Comparison of ENCODE assay signal across 8 cellular contexts in the genomic region with DNA sequence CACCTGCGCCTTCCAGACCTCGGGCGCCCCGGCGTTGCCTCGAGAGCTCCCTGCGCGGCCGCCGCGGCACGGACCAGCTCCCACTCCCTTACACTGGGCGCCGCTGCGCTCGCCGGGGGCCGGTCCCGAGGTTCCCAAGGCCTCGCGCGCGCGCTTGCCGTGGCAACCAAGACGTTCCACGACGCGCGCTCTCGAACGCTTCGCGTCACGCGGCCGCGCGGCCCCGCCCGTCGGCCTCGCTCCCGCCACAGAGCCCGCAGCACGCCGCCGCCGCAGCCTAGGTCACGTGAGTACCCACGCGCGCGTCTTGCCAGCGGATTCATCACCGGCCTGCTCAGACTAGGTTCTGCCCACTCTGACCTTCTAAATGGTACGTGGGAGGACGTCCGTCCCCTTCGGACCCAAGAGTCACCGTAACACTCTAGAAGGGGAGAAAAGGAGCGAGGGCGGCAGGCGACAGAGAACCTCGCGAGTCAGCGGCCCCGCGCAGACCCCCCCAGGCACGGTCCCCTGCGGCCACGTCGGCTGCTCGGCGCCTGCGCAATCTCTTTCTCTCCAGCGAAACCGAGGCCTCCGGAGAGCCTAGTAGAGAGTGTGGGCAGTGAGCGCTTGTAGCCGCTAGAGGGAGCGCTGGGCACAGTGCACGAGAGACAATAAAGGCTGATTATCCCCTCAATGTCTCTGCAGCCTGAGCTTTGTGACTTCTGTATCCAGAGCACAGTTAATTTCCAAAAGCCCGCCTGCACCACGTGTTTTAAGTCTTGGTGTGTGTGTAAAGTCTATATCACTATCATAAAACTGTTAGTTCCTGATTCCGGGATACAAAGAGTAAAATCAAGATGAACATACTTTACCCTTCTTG. TPM values are rescaled to one million over a fixed set of nuclear protein-coding genes. Genes with fewer than 3 reads are reported as not detected.
DNase-seq lines count a peak whose midpoint lies in the region; ATAC-seq and TF ChIP-seq lines count a peak whose summit lies in the region.

A gene with protein sequence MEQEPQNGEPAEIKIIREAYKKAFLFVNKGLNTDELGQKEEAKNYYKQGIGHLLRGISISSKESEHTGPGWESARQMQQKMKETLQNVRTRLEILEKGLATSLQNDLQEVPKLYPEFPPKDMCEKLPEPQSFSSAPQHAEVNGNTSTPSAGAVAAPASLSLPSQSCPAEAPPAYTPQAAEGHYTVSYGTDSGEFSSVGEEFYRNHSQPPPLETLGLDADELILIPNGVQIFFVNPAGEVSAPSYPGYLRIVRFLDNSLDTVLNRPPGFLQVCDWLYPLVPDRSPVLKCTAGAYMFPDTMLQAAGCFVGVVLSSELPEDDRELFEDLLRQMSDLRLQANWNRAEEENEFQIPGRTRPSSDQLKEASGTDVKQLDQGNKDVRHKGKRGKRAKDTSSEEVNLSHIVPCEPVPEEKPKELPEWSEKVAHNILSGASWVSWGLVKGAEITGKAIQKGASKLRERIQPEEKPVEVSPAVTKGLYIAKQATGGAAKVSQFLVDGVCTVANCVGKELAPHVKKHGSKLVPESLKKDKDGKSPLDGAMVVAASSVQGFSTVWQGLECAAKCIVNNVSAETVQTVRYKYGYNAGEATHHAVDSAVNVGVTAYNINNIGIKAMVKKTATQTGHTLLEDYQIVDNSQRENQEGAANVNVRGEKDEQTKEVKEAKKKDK (minus strand): TSS at position 173 of the 862 bp plus-strand sequence. CDS start 10,564 bp downstream, outside the sequence.

- H3K36me3 ChIP-seq in heart left ventricle (no peaks in the 10 kb centered on the region), trophoblast cell (ENCODE audit: control insufficient read depth in 1 of 2, insufficient read depth in 2 of 2, low read length in 2 of 2) (no peaks in the 10 kb centered on the region), tibial nerve (no peaks in the 10 kb centered on the region)

- peak within 1 kb of the TSS; percentile 94 for H3K4me3 ChIP-seq in GM12865 (ENCODE audit: low read depth, low read length)
- H3K4me3 ChIP-seq in heart left ventricle, result peak within 1 kb of the TSS; percentile 65 to 91 (median 81)
- peak within 1 kb of the TSS; percentile 85 for H3K4me3 ChIP-seq in trophoblast cell (ENCODE audit: low read depth, low read length)
- H3K4me3 ChIP-seq in tibial nerve, result peak within 1 kb of the TSS; percentile 67 to 99 (median 91)

- H4K12ac ChIP-seq in trophoblast cell (ENCODE audit: low read depth, low read length), result peak within 1 kb of the TSS; percentile 95

- peak within 1 kb of the TSS; percentile 97 for H4K91ac ChIP-seq in trophoblast cell (ENCODE audit: low read depth, low read length)

- H3K4ac ChIP-seq in trophoblast cell (ENCODE audit: low read depth, low read length), result peak within 1 kb of the TSS; percentile 88

- 0% methylated on average over 26 to 86 of the region's 86 CpGs for WGBS in heart left ventricle, 4 donors
- WGBS in trophoblast cell (ENCODE audit: extremely low coverage, insufficient coverage, insufficient read length), result no CpG with 5 or more reads among the region's 86 CpGs
- WGBS in tibial nerve, 2 donors, result 0 to 1% methylated on average over 26 to 61 of the region's 86 CpGs

- H2BK5ac ChIP-seq in trophoblast cell (ENCODE audit: low read depth, low read length, poor library complexity), result peak within 1 kb of the TSS; percentile 99

- peak within 1 kb of the TSS; percentile 98 for H4K8ac ChIP-seq in trophoblast cell (ENCODE audit: low read depth, low read length)

- H3K9ac ChIP-seq in trophoblast cell (ENCODE audit: low read length), result peak within 1 kb of the TSS; percentile 94

- TF ChIP-seq POLR2A in heart left ventricle (IDR thresholded peaks at IDR 0.05) (peak in 1 of 2 donors; percentile 46), tibial nerve (IDR thresholded peaks at IDR 0.05) (peak; percentile 74 to 85)

- H3K79me2 ChIP-seq in trophoblast cell (ENCODE audit: control insufficient read depth, insufficient read depth, low read length, poor library complexity), result peaks cover 12% of the 10 kb centered on the region

- peak within 1 kb of the TSS; percentile 93 for H3K18ac ChIP-seq in trophoblast cell (ENCODE audit: low read length)

- DNase-seq in GM12865 (ENCODE audit: low read depth) (peak; percentile 92), NCI-H1436 (lab: John Stamatoyannopoulos, UW) (peak; percentile 76), amniotic epithelial cell (ENCODE audit: low read depth) (peak; percentile 92), heart left ventricle (peak; percentile 91 to 95 (median 94)), trophoblast cell (peak; percentile 91 to 98), tibial nerve (ENCODE audit: low spot score in 2 of 2) (peak; percentile 92 to 97)

- H3K27ac ChIP-seq in heart left ventricle (peak within 1 kb of the TSS; percentile 95 to 99 (median 98)), trophoblast cell (ENCODE audit: low read depth, low read length) (peak within 1 kb of the TSS; percentile 97), tibial nerve (peak within 1 kb of the TSS; percentile 99 to 100 (median 100))

- H3K27me3 ChIP-seq in heart left ventricle, result no peaks in the 10 kb centered on the region
- no peaks in the 10 kb centered on the region for H3K27me3 ChIP-seq in trophoblast cell (ENCODE audit: insufficient read depth, low read length)
- no peaks in the 10 kb centered on the region for H3K27me3 ChIP-seq in tibial nerve

- peak; percentile 98 for TF ChIP-seq CTCF in GM12865 (IDR thresholded peaks at IDR 0.05; ENCODE audit: insufficient read depth, low read depth, low read length, missing control alignments)
- peak; percentile 95 to 99 (median 98) for TF ChIP-seq CTCF in heart left ventricle (IDR thresholded peaks at IDR 0.05)
- TF ChIP-seq CTCF in tibial nerve (IDR thresholded peaks at IDR 0.05), result peak; percentile 94 to 99 (median 97)

- intact Hi-C loops in T-helper 1 cell treated with Interleukin-12 subunit alpha and Interleukin-12 subunit beta and Interleukin-4 antibody, amounts not matched to agents 30 ng/mL and 1 ng/mL, for 36 hours (cut with micrococcal nuclease), result loop anchor here (1.0 to 5.0 kb wide), 11 partner anchors 49 to 713 kb away; a partner anchor contains a TSS
- intact Hi-C loops in heart left ventricle (cut with DNase I), result loop anchor here in 5 of 10 donors (2.0 to 10.0 kb wide), 4 partner anchors 46 to 388 kb away; a partner anchor contains a TSS

- peak in 1 of 2 donors; percentile 94 for TF ChIP-seq EP300 in tibial nerve (IDR thresholded peaks at IDR 0.05)

- no peak within 1 kb of the TSS for H3K23ac ChIP-seq in trophoblast cell (ENCODE audit: low read length)

- no peaks in the 10 kb centered on the region for H3K9me3 ChIP-seq in heart left ventricle
- no peaks in the 10 kb centered on the region for H3K9me3 ChIP-seq in trophoblast cell (ENCODE audit: insufficient read depth, low read depth, low read length)
- no peaks in the 10 kb centered on the region for H3K9me3 ChIP-seq in tibial nerve

- peak within 1 kb of the TSS; percentile 96 for H2AFZ ChIP-seq in trophoblast cell (ENCODE audit: insufficient read depth, low read length, poor library complexity)

- H3K4me1 ChIP-seq in heart left ventricle (peaks cover 0 to 38% (median 19%) of the 10 kb centered on the region in 12 donors), trophoblast cell (ENCODE audit: control insufficient read depth in 1 of 2, insufficient read depth in 2 of 2, low read length in 2 of 2) (peaks cover 3 to 5% of the 10 kb centered on the region in 2 experiments), tibial nerve (peaks cover 0 to 45% (median 13%) of the 10 kb centered on the region in 4 donors)

- peak within 1 kb of the TSS; percentile 33 for H2AK5ac ChIP-seq in trophoblast cell (ENCODE audit: low read length)

- peak within 1 kb of the TSS; percentile 93 for H2BK120ac ChIP-seq in trophoblast cell (ENCODE audit: insufficient read depth, low read length, poor library complexity)

- peaks cover 17% of the 10 kb centered on the region for H3K79me1 ChIP-seq in trophoblast cell (ENCODE audit: low read length)

- H2BK12ac ChIP-seq in trophoblast cell (ENCODE audit: low read length), result peak within 1 kb of the TSS; percentile 0

- H3K14ac ChIP-seq in trophoblast cell (ENCODE audit: low read length), result peak within 1 kb of the TSS; percentile 85

- peak; percentile 95 for ATAC-seq in HG02759 (IDR thresholded peaks at IDR 0.05; ENCODE audit: unreplicated experiment)
- ATAC-seq in heart left ventricle, result peak; percentile 95 to 96 (median 96)

- H3K4me2 ChIP-seq in trophoblast cell (ENCODE audit: low read length), result peak within 1 kb of the TSS; percentile 80

RNA-seq across cellular contexts. Expression of the gene that starts here (rescaled TPM):
- 30.6 and 33.1 TPM in 2 replicates for total RNA-seq in T-helper 1 cell treated with Interleukin-12 subunit alpha and Interleukin-12 subunit beta and Interleukin-4 antibody, amounts not matched to agents 30 ng/mL and 1 ng/mL, for 36 hours
- total RNA-seq in heart left ventricle (10 to 100 TPM; 31.0 to 41.5 (median 34.7) TPM), tibial nerve (10 to 100 TPM; 50.7 to 77.4 (median 62.4) TPM)
- 10 to 100 TPM; 12.5 to 23.5 TPM for polyA plus RNA-seq in heart left ventricle
- polyA plus RNA-seq in trophoblast cell (2013), result 88.2 and 93.0 TPM in 2 replicates

Comparison
In these comparisons a context has a peak if more than half of its experiments do, and no peak if none do; other contexts are left out.
1. Peak in every context shown above with its lines: DNase-seq, ATAC-seq, H3K4me3 ChIP-seq and H3K27ac ChIP-seq.